8 cellular contexts compared by ENCODE assay signal in the genomic region with DNA sequence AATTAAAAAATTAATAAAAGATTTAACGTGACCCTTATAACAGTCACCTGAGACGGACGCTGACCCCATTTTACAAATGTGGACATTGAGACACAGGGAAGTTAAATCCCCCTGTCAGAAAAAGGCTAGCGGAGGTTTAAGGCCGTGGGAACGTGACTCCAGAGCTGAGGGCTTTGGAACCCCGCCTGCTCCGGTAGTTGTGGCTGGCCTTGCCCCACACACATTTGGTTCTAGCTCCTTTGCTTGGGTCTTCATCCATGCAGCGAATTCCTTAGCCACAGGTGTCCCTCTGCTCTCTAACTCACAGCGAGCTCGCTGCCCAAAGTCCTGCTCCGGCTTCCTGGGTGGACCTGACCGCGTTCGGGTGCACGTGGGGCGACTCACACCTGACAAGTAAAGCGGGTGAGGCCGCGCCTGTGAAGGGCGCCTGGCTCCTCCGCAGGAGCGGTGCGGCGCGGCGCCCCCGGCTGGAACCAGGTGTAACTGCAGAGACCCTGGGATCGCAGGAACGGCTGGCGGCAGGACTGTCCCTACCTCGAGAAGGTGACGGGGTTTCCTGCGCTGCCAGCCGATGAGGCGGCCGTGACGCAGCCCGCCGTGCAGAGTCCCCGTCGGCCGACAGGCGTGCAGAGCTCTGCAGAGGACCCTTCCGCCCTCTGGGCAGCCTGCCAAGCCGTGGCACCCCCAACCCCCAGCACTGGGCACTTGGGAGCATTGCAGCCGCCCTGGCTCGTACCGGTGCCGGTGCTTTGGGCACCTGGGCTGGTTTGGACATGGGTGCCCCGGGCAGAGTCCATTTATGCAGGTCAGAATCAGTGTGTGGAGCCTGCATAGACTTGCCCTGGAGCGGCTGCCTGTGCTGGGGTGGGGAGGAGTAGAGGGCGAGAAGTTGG.
DNase-seq lines count a peak whose midpoint lies in the region; ATAC-seq and TF ChIP-seq lines count a peak whose summit lies in the region.

No MANE protein-coding gene starts in this region.

- H3K27ac ChIP-seq in BLaER1 (no peak overlapping the region), skin epidermis (peak overlapping the region in 13 of 21 experiments; percentile 6 to 74 (median 47))

- H3K27ac Mint-ChIP-seq in activated naive CD8-positive, alpha-beta T cell treated with anti-CD3 and anti-CD28 coated beads, Interleukin-2, amount 50 U/mL, for 24 hours: no peak overlapping the region

- H3K36me3 Mint-ChIP-seq in activated naive CD8-positive, alpha-beta T cell treated with anti-CD3 and anti-CD28 coated beads, Interleukin-2, amount 50 U/mL, for 24 hours (ENCODE audit: low read depth): no peaks in the 10 kb centered on the region

- H3K27me3 ChIP-seq in BLaER1: peaks cover 27% of the 10 kb centered on the region

- peaks cover 3% of the 10 kb centered on the region for H3K9me3 Mint-ChIP-seq in activated naive CD8-positive, alpha-beta T cell treated with anti-CD3 and anti-CD28 coated beads, Interleukin-2, amount 50 U/mL, for 24 hours

- peak overlapping the region; percentile 45 for H3K4me3 Mint-ChIP-seq in activated naive CD8-positive, alpha-beta T cell treated with anti-CD3 and anti-CD28 coated beads, Interleukin-2, amount 50 U/mL, for 24 hours

- peak overlapping the region; percentile 93 for H3K4me2 ChIP-seq in BLaER1

- peaks cover 46% of the 10 kb centered on the region for H3K4me1 Mint-ChIP-seq in activated naive CD8-positive, alpha-beta T cell treated with anti-CD3 and anti-CD28 coated beads, Interleukin-2, amount 50 U/mL, for 24 hours

- peak; percentile 92 for ATAC-seq in GM19438 (IDR thresholded peaks at IDR 0.05; ENCODE audit: low read depth, unreplicated experiment)
- peak; percentile 63 for ATAC-seq in HG03571 (IDR thresholded peaks at IDR 0.05; ENCODE audit: unreplicated experiment)
- peak; percentile 77 for ATAC-seq in SK-N-SH treated with all-trans-retinoic acid at 6 μM for 48 hours
- ATAC-seq in activated naive CD8-positive, alpha-beta T cell treated with anti-CD3 and anti-CD28 coated beads, Interleukin-2, amount 50 U/mL, for 24 hours: peak; percentile 95

- peaks cover 61% of the 10 kb centered on the region for H3K4me1 ChIP-seq in BLaER1

- H3K27me3 Mint-ChIP-seq in activated naive CD8-positive, alpha-beta T cell treated with anti-CD3 and anti-CD28 coated beads, Interleukin-2, amount 50 U/mL, for 24 hours: peaks cover 8% of the 10 kb centered on the region

- peaks cover 8% of the 10 kb centered on the region for H3K9me3 ChIP-seq in BLaER1

- peak overlapping the region; percentile 58 for H3K4me3 ChIP-seq in BLaER1
- H3K4me3 ChIP-seq in iPS-11a (ENCODE audit: low read depth, low read length): peak overlapping the region; percentile 8
- peak overlapping the region; percentile 24 to 44 (median 37) for H3K4me3 ChIP-seq in skin epidermis

- H3K9ac ChIP-seq in BLaER1: peak overlapping the region; percentile 37; the same call in 1 of the 2 replicates

- no peaks in the 10 kb centered on the region for H3K36me3 ChIP-seq in BLaER1

- peak; percentile 88 for DNase-seq in activated naive CD8-positive, alpha-beta T cell treated with anti-CD3 and anti-CD28 coated beads, Interleukin-2, amount 50 U/mL, for 24 hours
- DNase-seq in NCI-H2081 (lab: John Stamatoyannopoulos, UW): no peak

- H4K20me1 ChIP-seq in BLaER1: no peaks in the 10 kb centered on the region

TF ChIP-seq in SK-N-SH treated with all-trans-retinoic acid at 6 μM for 48 hours, 23 proteins besides CTCF, POLR2A, EP300 and RAD21:
- TF ChIP-seq BACH2 (CRISPR knock-in tag; IDR thresholded peaks at IDR 0.05; ENCODE audit: borderline replicate concordance) (no peak), PPARA (CRISPR knock-in tag; IDR thresholded peaks at IDR 0.05; ENCODE audit: borderline replicate concordance) (no peak), ZNF70 (CRISPR knock-in tag; IDR thresholded peaks at IDR 0.05) (no peak), ISL1 (CRISPR knock-in tag; IDR thresholded peaks at IDR 0.05) (no peak), ESRRG (CRISPR knock-in tag; IDR thresholded peaks at IDR 0.05) (no peak), TCF4 (CRISPR knock-in tag; IDR thresholded peaks at IDR 0.05; ENCODE audit: borderline replicate concordance) (no peak), TOX (CRISPR knock-in tag; IDR thresholded peaks at IDR 0.05; ENCODE audit: borderline replicate concordance) (no peak), CSDC2 (CRISPR knock-in tag; IDR thresholded peaks at IDR 0.05) (no peak)
- TF ChIP-seq, protein P1, sequence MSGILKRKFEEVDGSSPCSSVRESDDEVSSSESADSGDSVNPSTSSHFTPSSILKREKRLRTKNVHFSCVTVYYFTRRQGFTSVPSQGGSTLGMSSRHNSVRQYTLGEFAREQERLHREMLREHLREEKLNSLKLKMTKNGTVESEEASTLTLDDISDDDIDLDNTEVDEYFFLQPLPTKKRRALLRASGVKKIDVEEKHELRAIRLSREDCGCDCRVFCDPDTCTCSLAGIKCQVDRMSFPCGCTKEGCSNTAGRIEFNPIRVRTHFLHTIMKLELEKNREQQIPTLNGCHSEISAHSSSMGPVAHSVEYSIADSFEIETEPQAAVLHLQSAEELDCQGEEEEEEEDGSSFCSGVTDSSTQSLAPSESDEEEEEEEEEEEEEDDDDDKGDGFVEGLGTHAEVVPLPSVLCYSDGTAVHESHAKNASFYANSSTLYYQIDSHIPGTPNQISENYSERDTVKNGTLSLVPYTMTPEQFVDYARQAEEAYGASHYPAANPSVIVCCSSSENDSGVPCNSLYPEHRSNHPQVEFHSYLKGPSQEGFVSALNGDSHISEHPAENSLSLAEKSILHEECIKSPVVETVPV (CRISPR knock-in tag; IDR thresholded peaks at IDR 0.05): no peak
- TF ChIP-seq, protein P2, sequence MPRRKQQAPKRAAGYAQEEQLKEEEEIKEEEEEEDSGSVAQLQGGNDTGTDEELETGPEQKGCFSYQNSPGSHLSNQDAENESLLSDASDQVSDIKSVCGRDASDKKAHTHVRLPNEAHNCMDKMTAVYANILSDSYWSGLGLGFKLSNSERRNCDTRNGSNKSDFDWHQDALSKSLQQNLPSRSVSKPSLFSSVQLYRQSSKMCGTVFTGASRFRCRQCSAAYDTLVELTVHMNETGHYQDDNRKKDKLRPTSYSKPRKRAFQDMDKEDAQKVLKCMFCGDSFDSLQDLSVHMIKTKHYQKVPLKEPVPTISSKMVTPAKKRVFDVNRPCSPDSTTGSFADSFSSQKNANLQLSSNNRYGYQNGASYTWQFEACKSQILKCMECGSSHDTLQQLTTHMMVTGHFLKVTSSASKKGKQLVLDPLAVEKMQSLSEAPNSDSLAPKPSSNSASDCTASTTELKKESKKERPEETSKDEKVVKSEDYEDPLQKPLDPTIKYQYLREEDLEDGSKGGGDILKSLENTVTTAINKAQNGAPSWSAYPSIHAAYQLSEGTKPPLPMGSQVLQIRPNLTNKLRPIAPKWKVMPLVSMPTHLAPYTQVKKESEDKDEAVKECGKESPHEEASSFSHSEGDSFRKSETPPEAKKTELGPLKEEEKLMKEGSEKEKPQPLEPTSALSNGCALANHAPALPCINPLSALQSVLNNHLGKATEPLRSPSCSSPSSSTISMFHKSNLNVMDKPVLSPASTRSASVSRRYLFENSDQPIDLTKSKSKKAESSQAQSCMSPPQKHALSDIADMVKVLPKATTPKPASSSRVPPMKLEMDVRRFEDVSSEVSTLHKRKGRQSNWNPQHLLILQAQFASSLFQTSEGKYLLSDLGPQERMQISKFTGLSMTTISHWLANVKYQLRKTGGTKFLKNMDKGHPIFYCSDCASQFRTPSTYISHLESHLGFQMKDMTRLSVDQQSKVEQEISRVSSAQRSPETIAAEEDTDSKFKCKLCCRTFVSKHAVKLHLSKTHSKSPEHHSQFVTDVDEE (CRISPR knock-in tag; IDR thresholded peaks at IDR 0.05): no peak

Comparison
In these comparisons a context has a peak if more than half of its experiments do, and no peak if none do; other contexts are left out.
1. H3K4me3 ChIP-seq: peak in every context shown above with its lines; median percentile 58 in BLaER1; 37 in skin epidermis; 8 in iPS-11a.